3 cellular contexts compared by ENCODE assay signal in genomic region chr2:191018663-191019119, GRCh38.
TF ChIP-seq lines count a peak whose summit lies in the region.

No MANE protein-coding gene starts in this region.

TF ChIP-seq in A549, 52 proteins besides CTCF, POLR2A, EP300 and RAD21 (continued from another document):
- TF ChIP-seq ELK1 (IDR thresholded peaks at IDR 0.05; ENCODE audit: low read depth, low read length), result no peak

TF ChIP-seq in IMR-90, 13 proteins besides CTCF, POLR2A, EP300 and RAD21 (continued from another document):
- no peak for TF ChIP-seq RCOR1 (IDR thresholded peaks at IDR 0.05; ENCODE audit: insufficient replicate concordance, low read length)
- TF ChIP-seq FOS (IDR thresholded peaks at IDR 0.05; ENCODE audit: low read depth, low read length), result no peak
- no peak for TF ChIP-seq MXI1 (IDR thresholded peaks at IDR 0.05; ENCODE audit: borderline replicate concordance, low read depth, low read length)
- TF ChIP-seq ELK1 (IDR thresholded peaks at IDR 0.05; ENCODE audit: borderline replicate concordance, low read depth, low read length), result no peak
- no peak for TF ChIP-seq MAFK (IDR thresholded peaks at IDR 0.05; ENCODE audit: low read depth, low read length)
- TF ChIP-seq MAZ (IDR thresholded peaks at IDR 0.05; ENCODE audit: borderline replicate concordance, low read depth, low read length), result no peak
- no peak for TF ChIP-seq CHD1 (IDR thresholded peaks at IDR 0.05; ENCODE audit: low read depth, low read length)
- TF ChIP-seq BHLHE40 (IDR thresholded peaks at IDR 0.05; ENCODE audit: low read depth, low read length), result no peak
- no peak for TF ChIP-seq USF2 (IDR thresholded peaks at IDR 0.05; ENCODE audit: low read depth, low read length)
- no peak for TF ChIP-seq CEBPB (IDR thresholded peaks at IDR 0.05; ENCODE audit: low read depth, low read length)

TF ChIP-seq in GM23338, 12 proteins besides CTCF, POLR2A, EP300 and RAD21:
- TF ChIP-seq REST (IDR thresholded peaks at IDR 0.05; ENCODE audit: unreplicated experiment), result no peak
- TF ChIP-seq ZNF462 (CRISPR knock-in tag; IDR thresholded peaks at IDR 0.05), result no peak
- TF ChIP-seq ETS1 (IDR thresholded peaks at IDR 0.05), result no peak
- TF ChIP-seq POLR2AphosphoS5 (IDR thresholded peaks at IDR 0.05; ENCODE audit: low read depth), result no peak
- TF ChIP-seq ZNF114 (CRISPR knock-in tag; IDR thresholded peaks at IDR 0.05), result no peak
- TF ChIP-seq EZH2 (IDR thresholded peaks at IDR 0.05; ENCODE audit: low read depth, unreplicated experiment), result no peak
- TF ChIP-seq STAT1 (IDR thresholded peaks at IDR 0.05; ENCODE audit: unreplicated experiment), result no peak
- no peak for TF ChIP-seq EZH2phosphoT487 (IDR thresholded peaks at IDR 0.05; ENCODE audit: unreplicated experiment)
- TF ChIP-seq JUNB (IDR thresholded peaks at IDR 0.05; ENCODE audit: unreplicated experiment), result no peak
- TF ChIP-seq ZNF331 (CRISPR knock-in tag; IDR thresholded peaks at IDR 0.05; ENCODE audit: low read depth), result no peak
